In the genomic region with DNA sequence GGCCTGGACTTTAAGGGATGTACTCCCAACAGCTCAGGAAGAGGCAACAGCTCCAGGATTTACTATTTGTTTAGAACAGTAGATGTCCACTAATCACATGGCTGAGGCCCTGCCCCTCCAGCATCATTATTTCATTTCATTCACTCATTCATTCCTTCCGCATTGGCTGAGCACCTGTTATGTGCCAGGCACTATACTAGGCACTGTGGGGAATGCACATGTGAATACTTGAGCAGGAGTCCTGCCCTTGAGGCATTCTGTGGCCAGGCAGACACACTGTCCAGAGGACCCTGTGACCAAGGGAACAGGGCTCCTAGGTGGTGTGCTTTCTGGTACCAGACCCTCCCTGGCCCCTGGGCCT, we compare ENCODE assay signal across 25 cellular contexts. TPM values are rescaled to one million over a fixed set of nuclear protein-coding genes. Genes with fewer than 3 reads are reported as not detected.
DNase-seq lines count a peak whose midpoint lies in the region; ATAC-seq, FAIRE-seq and TF ChIP-seq lines count a peak whose summit lies in the region.
"Had no signal": no experiment of that assay in that cellular context is flagged by ENCODE, and none has a peak within 500 bp of the region (broad histone marks: within the 10 kb centered on the region; RNA-seq: fewer than 3 reads in every experiment).

No MANE protein-coding gene starts in this region.

- H3K9me3 Mint-ChIP-seq in stimulated activated effector memory CD8-positive, alpha-beta T cell treated with anti-CD3 and anti-CD28 coated beads, Interleukin-12 subunit alpha, Interleukin-12 subunit beta, amount 100 ng/mL, for 72 hours, result no peaks in the 10 kb centered on the region
- no peaks in the 10 kb centered on the region for H3K9me3 Mint-ChIP-seq in immature natural killer cell
- H3K9me3 Mint-ChIP-seq: CD4-positive, CD25-positive, alpha-beta regulatory T cell; CD8-positive, alpha-beta T cell had no signal

- in situ Hi-C loops in K562 (cut with MboI), result no loop called here

- TF ChIP-seq CTCF in Loucy (conservative IDR thresholded peaks at IDR 0.05; ENCODE audit: low read length) (no peak), K562 (IDR thresholded peaks at IDR 0.05 in 2 of 3, conservative IDR thresholded peaks at IDR 0.05 in 1 of 3; ENCODE audit: insufficient read depth in 2 of 3, low read depth in 1 of 3, low read length in 3 of 3) (no peak)

- TF ChIP-seq RAD21 in K562 (CRISPR knock-in tag; conservative IDR thresholded peaks at IDR 0.05 in 1 of 2, IDR thresholded peaks at IDR 0.05 in 1 of 2), result no peak

- H3K27me3 ChIP-seq in BLaER1 treated with 17β-estradiol and CSF1 and Interleukin-3, amounts not matched to agents 10 nM and 100 nM, result peaks cover 0 to 36% (median 0%) of the 10 kb centered on the region in 11 experiments; a peak in 2 of 22 replicates
- H3K27me3 ChIP-seq in Loucy (ENCODE audit: insufficient read depth, low read length, poor library complexity, severe bottlenecking), result no peaks in the 10 kb centered on the region
- H3K27me3 ChIP-seq in K562 (ENCODE audit: control insufficient read depth in 2 of 2, insufficient read depth in 2 of 2, low read length in 2 of 2), result peaks cover 3 to 4% of the 10 kb centered on the region in 2 experiments; a peak in 1 of 5 replicates
- H3K27me3 ChIP-seq: BE2C had no signal

- FAIRE-seq in K562 (lab: Jason Lieb, UNC) (no peak), RCC 7860 (lab: Jason Lieb, UNC) (no peak)
- FAIRE-seq: A549, D721Med, GM12892, GM19239, H1 had no signal

- peak overlapping the region; percentile 68 for H3K27ac Mint-ChIP-seq in stimulated activated effector memory CD8-positive, alpha-beta T cell treated with anti-CD3 and anti-CD28 coated beads, Interleukin-12 subunit alpha, Interleukin-12 subunit beta, amount 100 ng/mL, for 72 hours
- no peak overlapping the region for H3K27ac Mint-ChIP-seq in immature natural killer cell
- H3K27ac Mint-ChIP-seq: CD8-positive, alpha-beta T cell had no signal

- peak overlapping the region in 4 of 11 experiments; percentile 6 to 52 (median 19); a peak in 4 of 22 replicates for H3K9ac ChIP-seq in BLaER1 treated with 17β-estradiol and CSF1 and Interleukin-3, amounts not matched to agents 10 nM and 100 nM
- H3K9ac ChIP-seq in Loucy (ENCODE audit: low read depth, low read length, poor library complexity, severe bottlenecking) (peak overlapping the region; percentile 39), K562 (ENCODE audit: insufficient read depth in 1 of 2, low read depth in 2 of 2, low read length in 2 of 2) (peak overlapping the region in 1 of 2 experiments; percentile 59; a peak in 1 of 4 replicates)
- H3K9ac ChIP-seq: GM23248 had no signal

- no peaks in the 10 kb centered on the region for H3K36me3 Mint-ChIP-seq in stimulated activated effector memory CD8-positive, alpha-beta T cell treated with anti-CD3 and anti-CD28 coated beads, Interleukin-12 subunit alpha, Interleukin-12 subunit beta, amount 100 ng/mL, for 72 hours
- no peaks in the 10 kb centered on the region for H3K36me3 Mint-ChIP-seq in immature natural killer cell
- H3K36me3 Mint-ChIP-seq: CD4-positive, CD25-positive, alpha-beta regulatory T cell; CD8-positive, alpha-beta T cell had no signal

- H3K79me2 ChIP-seq in Loucy (ENCODE audit: insufficient read depth, low read length) (no peaks in the 10 kb centered on the region), K562 (ENCODE audit: control insufficient read depth, insufficient read depth, low read length) (no peaks in the 10 kb centered on the region)

- H3F3A ChIP-seq in Loucy (ENCODE audit: low read depth), result no peaks in the 10 kb centered on the region

- H2AFZ ChIP-seq in Loucy (ENCODE audit: low read length) (no peak overlapping the region), K562 (ENCODE audit: low read depth, low read length) (no peak overlapping the region)
- H2AFZ ChIP-seq: GM23248 had no signal

- BruUV-seq in K562 (replicated peaks; lab: Mats Ljungman, UMichigan), result no TSS peak

- H3K4me1 Mint-ChIP-seq in stimulated activated effector memory CD8-positive, alpha-beta T cell treated with anti-CD3 and anti-CD28 coated beads, Interleukin-12 subunit alpha, Interleukin-12 subunit beta, amount 100 ng/mL, for 72 hours, result peaks cover 12% of the 10 kb centered on the region
- H3K4me1 Mint-ChIP-seq in immature natural killer cell, result peaks cover 11 to 21% of the 10 kb centered on the region in 2 donors
- H3K4me1 Mint-ChIP-seq: CD4-positive, CD25-positive, alpha-beta regulatory T cell had no signal

- CTCF ChIA-PET in K562 (lab: Yijun Ruan, JAX; ENCODE audit: low intra/inter-chr PET ratio), result no interaction called here

- TF ChIP-seq POLR2A in K562 (conservative IDR thresholded peaks at IDR 0.05), result no peak

- peak overlapping the region; percentile 85 to 98 (median 94) for H3K4me2 ChIP-seq in BLaER1 treated with 17β-estradiol and CSF1 and Interleukin-3, amounts not matched to agents 10 nM and 100 nM
- H3K4me2 ChIP-seq in Loucy (ENCODE audit: low read depth, low read length, poor library complexity, severe bottlenecking), result peak overlapping the region; percentile 52
- H3K4me2 ChIP-seq in K562 (ENCODE audit: insufficient read depth, low read length), result no peak overlapping the region
- H3K4me2 ChIP-seq: A549 had no signal

- peaks cover 4% of the 10 kb centered on the region for H3K9me1 ChIP-seq in K562 (ENCODE audit: control insufficient read depth, insufficient read depth, low read length)

- TF ChIP-seq EP300 in K562 (IDR thresholded peaks at IDR 0.05; ENCODE audit: low read length), result no peak

- H3K27ac ChIP-seq in BLaER1 treated with 17β-estradiol and CSF1 and Interleukin-3, amounts not matched to agents 10 nM and 100 nM, result peak overlapping the region in 6 of 11 experiments; percentile 3 to 80 (median 60); a peak in 7 of 22 replicates
- H3K27ac ChIP-seq in K562 (ENCODE audit: extremely low read depth, low read depth, low read length), result no peak overlapping the region
- H3K27ac ChIP-seq: A549, C4-2B, GM23248 had no signal

- no peak for ATAC-seq in K562
- no peak for ATAC-seq in stimulated activated effector memory CD8-positive, alpha-beta T cell treated with anti-CD3 and anti-CD28 coated beads, Interleukin-12 subunit alpha, Interleukin-12 subunit beta, amount 100 ng/mL, for 72 hours
- ATAC-seq: A549; CD8-positive, alpha-beta T cell had no signal

- peaks cover 0 to 24% (median 0%) of the 10 kb centered on the region in 11 experiments; a peak in 5 of 22 replicates for H4K20me1 ChIP-seq in BLaER1 treated with 17β-estradiol and CSF1 and Interleukin-3, amounts not matched to agents 10 nM and 100 nM
- H4K20me1 ChIP-seq in Loucy (ENCODE audit: insufficient read depth, low read length, poor library complexity, severe bottlenecking) (no peaks in the 10 kb centered on the region), K562 (replicated peaks; ENCODE audit: control insufficient read depth, insufficient read depth, low read length) (no peaks in the 10 kb centered on the region)

- peaks cover 0 to 1% (median 0%) of the 10 kb centered on the region in 3 donors for H3K27me3 Mint-ChIP-seq in immature natural killer cell (ENCODE audit: low read depth in 3 of 3)

- DNase-seq in K562 (ENCODE audit: extremely low read depth in 1 of 4, low spot score in 3 of 4), result no peak
- no peak for DNase-seq in stimulated activated effector memory CD8-positive, alpha-beta T cell treated with anti-CD3 and anti-CD28 coated beads, Interleukin-12 subunit alpha, Interleukin-12 subunit beta, amount 100 ng/mL, for 72 hours (ENCODE audit: low spot score in 2 of 2)
- DNase-seq in NCI-H187 treated with DMSO at 0.1 percent for 48 hours (lab: John Stamatoyannopoulos, UW), result no peak
- DNase-seq in immature natural killer cell, result no peak
- DNase-seq in RCC 7860 (ENCODE audit: low spot score), result no peak
- DNase-seq: 8988T; ACHN; AML-193; BE2C; CD4-positive, CD25-positive, alpha-beta regulatory T cell; CD8-positive, alpha-beta T cell; DMS 273 treated with DMSO at 0.1 percent for 48 hours; DMS79; GF-D8; GM23248; H7; HCEC 1CT had no signal

- intact Hi-C loops in K562 (cut with micrococcal nuclease), result no loop called here

- no peak overlapping the region for H3K4me3 ChIP-seq in BLaER1 treated with 17β-estradiol and CSF1 and Interleukin-3, amounts not matched to agents 10 nM and 100 nM
- no peak overlapping the region for H3K4me3 ChIP-seq in Loucy (ENCODE audit: low read length, poor library complexity, severe bottlenecking)
- no peak overlapping the region for H3K4me3 ChIP-seq in K562
- H3K4me3 ChIP-seq: A549, GM23248 had no signal

- H3K36me3 ChIP-seq in BLaER1 treated with 17β-estradiol and CSF1 and Interleukin-3, amounts not matched to agents 10 nM and 100 nM, result no peaks in the 10 kb centered on the region
- H3K36me3 ChIP-seq in Loucy (ENCODE audit: insufficient read depth, low read length) (no peaks in the 10 kb centered on the region), K562 (ENCODE audit: control insufficient read depth, insufficient read depth, low read length) (no peaks in the 10 kb centered on the region)

- POLR2A ChIA-PET in K562 (lab: Yijun Ruan, JAX), result interaction anchor here (0.9 kb wide), 1 partner anchor 11 kb away, joined by 3 read pairs; no protein-coding TSS in a partner anchor

- H3K4me3 Mint-ChIP-seq in stimulated activated effector memory CD8-positive, alpha-beta T cell treated with anti-CD3 and anti-CD28 coated beads, Interleukin-12 subunit alpha, Interleukin-12 subunit beta, amount 100 ng/mL, for 72 hours, result no peak overlapping the region
- H3K4me3 Mint-ChIP-seq in immature natural killer cell, result no peak overlapping the region
- H3K4me3 Mint-ChIP-seq: CD4-positive, CD25-positive, alpha-beta regulatory T cell; CD8-positive, alpha-beta T cell had no signal

- 40% methylated on average over 1 of the region's 1 CpG for WGBS in K562 (ENCODE audit: insufficient coverage, low coverage, missing lambda C conversion rate)

- no peaks in the 10 kb centered on the region for H3K9me2 ChIP-seq in Loucy (replicated peaks; ENCODE audit: low read depth, low read length)

- no peaks in the 10 kb centered on the region for H3K9me3 ChIP-seq in BLaER1 treated with 17β-estradiol and CSF1 and Interleukin-3, amounts not matched to agents 10 nM and 100 nM (replicated peaks in 1 of 11)
- H3K9me3 ChIP-seq in Loucy (ENCODE audit: insufficient read depth, low read depth, low read length) (no peaks in the 10 kb centered on the region), K562 (replicated peaks; ENCODE audit: control insufficient read depth, insufficient read depth, low read depth, low read length) (no peaks in the 10 kb centered on the region)
- H3K9me3 ChIP-seq: A549, BE2C had no signal

- H3K4me1 ChIP-seq in BLaER1 treated with 17β-estradiol and CSF1 and Interleukin-3, amounts not matched to agents 10 nM and 100 nM, result peaks cover 65 to 91% (median 85%) of the 10 kb centered on the region in 10 experiments
- H3K4me1 ChIP-seq in Loucy (ENCODE audit: insufficient read depth, low read length, poor library complexity, severe bottlenecking) (peaks cover 57% of the 10 kb centered on the region), K562 (replicated peaks in 1 of 2; ENCODE audit: control insufficient read depth in 2 of 2, insufficient read depth in 2 of 2, low read length in 2 of 2) (peaks cover 18 to 45% of the 10 kb centered on the region in 2 experiments; a peak in 4 of 5 replicates)
- H3K4me1 ChIP-seq: A549, BE2C had no signal

RNA-seq across cellular contexts. Expression of gene KIAA1614, which starts 24.3 kb away (rescaled TPM):
- 0.35 and 0.56 TPM in 2 replicates for total RNA-seq in K562 (2011; cell fraction: chromatin; rRNA removed; ENCODE audit: low replicate concordance)
- 0.17 and 0.39 TPM in 2 replicates for total RNA-seq in K562 (2011; cell fraction: nucleolus; rRNA removed)
- 0.15 and 0.37 TPM in 2 replicates for total RNA-seq in K562 (2011; cell fraction: nucleoplasm; rRNA removed)
- total RNA-seq in K562 (2014; rRNA removed), result 0.29 and 1.1 TPM in 2 replicates
- 0.03 and 0.04 TPM in 2 replicates for total RNA-seq in K562 (2014; rRNA removed; fragmentation: Illumina TruSeq; extraction: Trizol)
- total RNA-seq in K562 (2015; rRNA removed; fragmentation: Illumina TruSeq; extraction: Trizol), result 0.14 and 0.57 TPM in 2 replicates
- total RNA-seq in K562 (2021), result 0.16 and 0.36 TPM in 2 replicates
- polyA plus RNA-seq in K562 (2011; rRNA removed), result 0.01 and 0.11 TPM in 2 replicates
- 0.01 and 0.03 TPM in 2 replicates for polyA plus RNA-seq in K562 (2011; cell fraction: cytosol; rRNA removed)
- polyA plus RNA-seq in K562 (2011; cell fraction: nucleus; rRNA removed), result 0.13 and 0.20 TPM in 2 replicates
- 0.51 and 0.85 TPM in 2 replicates for polyA plus RNA-seq in K562 (2012)
- 0.07 and 0.15 TPM in 2 replicates for polyA plus RNA-seq in K562 (2014; fragmentation: Illumina TruSeq; extraction: Trizol)
- polyA plus RNA-seq in K562 (2014; fragmentation: Nextera tagmentation; extraction: Ambion mirVana), result under 1 TPM in 1 of 2 experiments, not detected in 1; 0.18 TPM
- polyA plus RNA-seq in K562 (2014; rRNA removed), result 0.17 and 0.36 TPM in 2 replicates
- polyA minus RNA-seq in K562 (2011; rRNA and poly(A)+ RNA removed), result 0.04 and 0.06 TPM in 2 replicates
- not detected in 2 replicates for polyA minus RNA-seq in K562 (2011; cell fraction: cytosol; rRNA and poly(A)+ RNA removed)
- 0.11 and 0.13 TPM in 2 replicates for polyA minus RNA-seq in K562 (2011; cell fraction: nucleus; rRNA and poly(A)+ RNA removed)
- polyA plus RNA-seq in immature natural killer cell, result not detected
